In the genomic region with DNA sequence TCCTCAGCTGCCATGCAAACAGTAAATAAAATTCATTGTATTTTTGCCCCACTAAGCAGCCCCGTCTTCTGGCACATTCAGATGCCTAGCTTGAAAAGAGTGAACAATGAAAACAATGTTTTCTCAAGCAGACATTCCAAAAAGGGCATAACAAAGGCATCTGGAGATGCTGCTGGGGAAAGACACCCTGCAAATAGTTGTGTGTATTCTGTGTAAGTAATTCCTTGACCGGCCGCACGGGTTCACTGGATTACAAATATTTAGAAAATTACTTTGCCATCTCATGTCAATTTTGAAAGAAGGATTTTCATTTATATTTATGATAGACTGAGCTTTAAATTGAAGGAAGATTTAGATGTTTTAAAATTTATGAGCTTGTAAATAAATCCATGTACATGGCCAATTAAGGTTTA, we compare ENCODE assay signal across 1 cellular context.
TF ChIP-seq lines count a peak whose summit lies in the region.

No MANE protein-coding gene starts in this region.

TF ChIP-seq in GM23338, 12 proteins besides CTCF, POLR2A, EP300 and RAD21 (continued from another document):
- TF ChIP-seq, protein P1, sequence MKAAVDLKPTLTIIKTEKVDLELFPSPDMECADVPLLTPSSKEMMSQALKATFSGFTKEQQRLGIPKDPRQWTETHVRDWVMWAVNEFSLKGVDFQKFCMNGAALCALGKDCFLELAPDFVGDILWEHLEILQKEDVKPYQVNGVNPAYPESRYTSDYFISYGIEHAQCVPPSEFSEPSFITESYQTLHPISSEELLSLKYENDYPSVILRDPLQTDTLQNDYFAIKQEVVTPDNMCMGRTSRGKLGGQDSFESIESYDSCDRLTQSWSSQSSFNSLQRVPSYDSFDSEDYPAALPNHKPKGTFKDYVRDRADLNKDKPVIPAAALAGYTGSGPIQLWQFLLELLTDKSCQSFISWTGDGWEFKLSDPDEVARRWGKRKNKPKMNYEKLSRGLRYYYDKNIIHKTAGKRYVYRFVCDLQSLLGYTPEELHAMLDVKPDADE (IDR thresholded peaks at IDR 0.05) = no peak
- TF ChIP-seq NANOG (IDR thresholded peaks at IDR 0.05; ENCODE audit: borderline replicate concordance) (peak; percentile 64; the same call in 1 of the 2 replicates), ZNF114 (CRISPR knock-in tag; IDR thresholded peaks at IDR 0.05) (no peak), STAT1 (IDR thresholded peaks at IDR 0.05; ENCODE audit: unreplicated experiment) (no peak)
